ENCODE assay signal across 14 cellular contexts in the genomic region with DNA sequence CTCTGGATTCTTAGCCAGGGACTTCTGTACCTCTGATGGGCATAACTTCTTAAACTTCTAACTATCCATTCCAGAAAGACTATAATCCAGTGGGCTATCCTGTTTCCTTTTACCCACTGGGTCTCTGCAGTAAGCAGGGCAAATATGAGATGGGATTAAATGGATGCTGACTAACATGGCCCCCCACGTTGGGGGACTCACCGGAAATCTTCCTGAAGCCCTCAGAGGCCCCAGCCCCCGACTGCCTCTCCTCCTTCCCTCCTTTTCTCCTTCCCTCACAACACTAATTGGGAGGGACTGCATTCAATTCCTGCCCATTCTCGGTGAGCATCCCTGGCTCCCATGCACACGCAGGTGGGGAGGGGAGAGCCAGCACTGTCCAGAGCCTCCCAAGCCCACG.
DNase-seq lines count a peak whose midpoint lies in the region; ATAC-seq and TF ChIP-seq lines count a peak whose summit lies in the region.
"Had no signal": no experiment of that assay in that cellular context is flagged by ENCODE, and none has a peak within 500 bp of the region (broad histone marks: within the 10 kb centered on the region; RNA-seq: fewer than 3 reads in every experiment).

No MANE protein-coding gene starts in this region.

- H3K4me1 ChIP-seq in gastroesophageal sphincter (peaks cover 0 to 94% (median 58%) of the 10 kb centered on the region in 3 donors), rectal smooth muscle tissue (ENCODE audit: control insufficient read depth, insufficient read depth, low read length) (peaks cover 56% of the 10 kb centered on the region)

- no peaks in the 10 kb centered on the region for H3K36me3 ChIP-seq in gastroesophageal sphincter
- H3K36me3 ChIP-seq in rectal smooth muscle tissue (ENCODE audit: control insufficient read depth, insufficient read depth, low read length) = no peaks in the 10 kb centered on the region

- DNase-seq in Daoy (ENCODE audit: low read depth) (peak; percentile 77), WTC11 (ENCODE audit: low spot score) (no peak), DMS53 treated with DMSO at 0.1 percent for 48 hours (lab: John Stamatoyannopoulos, UW; ENCODE audit: unreplicated experiment) (no peak), head of caudate nucleus (no peak)
- DNase-seq: activated CD8-positive, alpha-beta memory T cell treated with anti-CD3 and anti-CD28 coated beads for 24 hours; activated naive CD8-positive, alpha-beta T cell treated with anti-CD3 and anti-CD28 coated beads for 36 hours; effector memory CD8-positive, alpha-beta T cell; NCI-H1694 treated with DMSO at 0.1 percent for 48 hours; stimulated activated CD4-positive, alpha-beta T cell treated with anti-CD3 and anti-CD28 coated beads, Interleukin-4, amount 100 ng/mL, for 1 hour; T-helper 1 cell had no signal

- TF ChIP-seq CTCF in WTC11 (IDR thresholded peaks at IDR 0.05) (no peak), gastroesophageal sphincter (IDR thresholded peaks at IDR 0.05) (no peak)

- H3K4me1 Mint-ChIP-seq in WTC11 = peaks cover 88% of the 10 kb centered on the region

- TF ChIP-seq EP300 in gastroesophageal sphincter (IDR thresholded peaks at IDR 0.05) = no peak

- ATAC-seq in WTC11 (no peak; the same call in 1 of the 2 replicates), gastroesophageal sphincter (no peak), GM19452 (IDR thresholded peaks at IDR 0.05; ENCODE audit: unreplicated experiment) (no peak), esophagus mucosa (no peak)
- ATAC-seq: effector memory CD8-positive, alpha-beta T cell had no signal

- H3K27ac ChIP-seq in gastroesophageal sphincter (peak overlapping the region; percentile 69 to 91 (median 90)), rectal smooth muscle tissue (ENCODE audit: low read depth, low read length) (peak overlapping the region; percentile 79)

- H3K27me3 ChIP-seq in gastroesophageal sphincter = no peaks in the 10 kb centered on the region
- no peaks in the 10 kb centered on the region for H3K27me3 ChIP-seq in rectal smooth muscle tissue (ENCODE audit: control insufficient read depth, insufficient read depth, low read length)

- 0 out of 2 replicates have a peak, but pooled peaks cover 2% of the 10 kb centered on the region for H3K36me3 Mint-ChIP-seq in WTC11

- CTCF ChIA-PET in WTC11 (lab: Charles Lee) = interaction anchor here (1.1 to 1.8 kb wide), 2 partner anchors 20 to 25 kb away, joined by 3 to 5 read pairs; no protein-coding TSS in a partner anchor

- H3K4me3 ChIP-seq in gastroesophageal sphincter = no peak overlapping the region
- H3K4me3 ChIP-seq in rectal smooth muscle tissue (ENCODE audit: low read length) = peak overlapping the region; percentile 28

- H3K27me3 Mint-ChIP-seq in WTC11 (ENCODE audit: low read depth) = no peaks in the 10 kb centered on the region; the same call in 1 of the 2 replicates
- H3K27me3 Mint-ChIP-seq: activated naive CD8-positive, alpha-beta T cell treated with anti-CD3 and anti-CD28 coated beads for 36 hours; effector memory CD8-positive, alpha-beta T cell had no signal

- WGBS in gastroesophageal sphincter (ENCODE audit: low coverage in 1 of 2), 2 donors = 65 to 67% methylated on average over 1 to 6 of the region's 6 CpGs

- H3K9ac ChIP-seq in rectal smooth muscle tissue (ENCODE audit: low read length) = no peak overlapping the region

- peak overlapping the region; percentile 90 for H3K27ac Mint-ChIP-seq in WTC11
- H3K27ac Mint-ChIP-seq: activated naive CD8-positive, alpha-beta T cell treated with anti-CD3 and anti-CD28 coated beads for 36 hours had no signal

- no peaks in the 10 kb centered on the region for H3K9me3 ChIP-seq in gastroesophageal sphincter

- intact Hi-C loops in head of caudate nucleus (cut with DNase I) = no loop called here

- no peaks in the 10 kb centered on the region for H3K9me3 Mint-ChIP-seq in WTC11
- H3K9me3 Mint-ChIP-seq: activated naive CD8-positive, alpha-beta T cell treated with anti-CD3 and anti-CD28 coated beads for 36 hours; effector memory CD8-positive, alpha-beta T cell had no signal

- POLR2A ChIA-PET in WTC11 (lab: Charles Lee) = no interaction called here

- TF ChIP-seq POLR2A in gastroesophageal sphincter (IDR thresholded peaks at IDR 0.05) = no peak

- H3K4me3 Mint-ChIP-seq in WTC11 = no peak overlapping the region
- H3K4me3 Mint-ChIP-seq: activated naive CD8-positive, alpha-beta T cell treated with anti-CD3 and anti-CD28 coated beads for 36 hours; effector memory CD8-positive, alpha-beta T cell had no signal

TF ChIP-seq in WTC11, 78 proteins besides CTCF, POLR2A, EP300 and RAD21:
- TF ChIP-seq ETV6 (CRISPR knock-in tag; IDR thresholded peaks at IDR 0.05) (no peak), ZNF138 (CRISPR knock-in tag; conservative IDR thresholded peaks at IDR 0.05) (no peak), ZNF232 (CRISPR knock-in tag; IDR thresholded peaks at IDR 0.05) (no peak), OVOL2 (CRISPR knock-in tag; IDR thresholded peaks at IDR 0.05; ENCODE audit: borderline replicate concordance) (no peak), GTF2I (CRISPR knock-in tag; conservative IDR thresholded peaks at IDR 0.05) (no peak), NFYB (CRISPR knock-in tag; conservative IDR thresholded peaks at IDR 0.05; ENCODE audit: low read depth) (no peak), JAZF1 (CRISPR knock-in tag; IDR thresholded peaks at IDR 0.05) (no peak), PRRX2 (CRISPR knock-in tag; IDR thresholded peaks at IDR 0.05) (no peak), FOXJ3 (CRISPR knock-in tag; IDR thresholded peaks at IDR 0.05; ENCODE audit: borderline replicate concordance) (no peak)
- TF ChIP-seq, protein P1, sequence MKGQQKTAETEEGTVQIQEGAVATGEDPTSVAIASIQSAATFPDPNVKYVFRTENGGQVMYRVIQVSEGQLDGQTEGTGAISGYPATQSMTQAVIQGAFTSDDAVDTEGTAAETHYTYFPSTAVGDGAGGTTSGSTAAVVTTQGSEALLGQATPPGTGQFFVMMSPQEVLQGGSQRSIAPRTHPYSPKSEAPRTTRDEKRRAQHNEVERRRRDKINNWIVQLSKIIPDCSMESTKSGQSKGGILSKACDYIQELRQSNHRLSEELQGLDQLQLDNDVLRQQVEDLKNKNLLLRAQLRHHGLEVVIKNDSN (CRISPR knock-in tag; IDR thresholded peaks at IDR 0.05) = no peak
